ENCODE assay signal across 17 cellular contexts in the genomic region with DNA sequence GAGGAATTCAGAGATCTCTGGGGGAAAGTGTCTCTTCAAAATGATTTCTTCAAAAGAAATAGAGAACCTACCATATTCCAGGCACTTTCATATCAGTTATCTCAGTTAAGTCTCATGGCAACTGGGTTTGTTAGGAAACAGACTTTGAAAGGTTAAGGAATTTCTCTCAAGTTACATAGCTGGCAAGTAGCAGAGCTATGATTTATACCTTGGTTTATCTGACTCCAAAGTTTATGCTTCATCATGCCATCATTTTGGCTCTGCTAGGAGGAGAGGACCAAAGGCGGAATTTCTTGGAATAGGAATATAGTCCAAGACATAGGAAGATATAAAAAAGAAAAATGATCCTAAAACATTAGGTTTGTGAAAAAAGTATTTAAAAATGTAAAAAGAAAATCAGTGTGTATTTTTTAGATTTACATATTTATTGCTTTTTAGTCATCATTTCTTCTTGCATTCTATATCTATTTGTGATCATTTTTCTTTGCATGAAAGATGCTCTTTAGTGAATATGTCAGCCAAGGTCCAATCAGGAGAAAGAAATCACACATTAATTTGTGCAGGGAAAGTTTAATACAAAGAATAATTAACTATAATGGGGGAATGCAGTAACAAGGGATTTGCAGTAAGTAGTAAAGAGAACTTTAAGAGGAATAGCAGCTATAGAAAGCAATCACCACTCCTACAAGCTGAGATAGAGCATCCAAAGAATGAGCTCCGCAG.
A peak's percentile ranks its signal among the peaks of the same experiment; 100 is the strongest.
DNase-seq lines count a peak whose midpoint lies in the region; ATAC-seq and TF ChIP-seq lines count a peak whose summit lies in the region.
"Had no signal": no experiment of that assay in that cellular context is flagged by ENCODE, and none has a peak within 500 bp of the region (broad histone marks: within the 10 kb centered on the region; RNA-seq: fewer than 3 reads in every experiment).

No MANE protein-coding gene starts in this region.

- ATAC-seq in psoas muscle, result peak; percentile 73 to 90 (median 79)
- ATAC-seq: GM12878, GM23338, HCT116, HepG2 had no signal

- H3K79me2 ChIP-seq in GM23248 (ENCODE audit: insufficient read depth), result no peaks in the 10 kb centered on the region

- no peak overlapping the region for H3K4me2 ChIP-seq in GM23248 (ENCODE audit: unreplicated experiment)
- H3K4me2 ChIP-seq: BLaER1, GM23338 had no signal

- H3K4me1 ChIP-seq in muscle layer of colon (ENCODE audit: insufficient read depth, low read length), result peaks cover 46% of the 10 kb centered on the region
- H3K4me1 ChIP-seq in psoas muscle, result peaks cover 8% of the 10 kb centered on the region
- peaks cover 4 to 16% (median 12%) of the 10 kb centered on the region in 3 donors for H3K4me1 ChIP-seq in skeletal muscle tissue (ENCODE audit: control insufficient read depth in 3 of 3, insufficient read depth in 3 of 3, low read length in 3 of 3)
- no peaks in the 10 kb centered on the region for H3K4me1 ChIP-seq in GM23248 (ENCODE audit: insufficient read depth)
- H3K4me1 ChIP-seq: BLaER1 had no signal

- H3K9me3 ChIP-seq in muscle layer of colon (ENCODE audit: low read length) (no peaks in the 10 kb centered on the region), psoas muscle (peaks cover 20% of the 10 kb centered on the region), skeletal muscle tissue (ENCODE audit: control insufficient read depth in 3 of 3, low read length in 3 of 3) (peaks cover 0 to 2% (median 0%) of the 10 kb centered on the region in 3 donors), GM23248 (ENCODE audit: low read depth) (no peaks in the 10 kb centered on the region)

- H3K4me3 ChIP-seq in muscle layer of colon (ENCODE audit: low read depth in 1 of 2, low read length in 2 of 2) (no peak overlapping the region), psoas muscle (no peak overlapping the region), skeletal muscle tissue (ENCODE audit: low read length in 3 of 3) (no peak overlapping the region), GM23248 (no peak overlapping the region)
- H3K4me3 ChIP-seq: BLaER1, GM12878, GM23338 had no signal

- H3K9ac ChIP-seq in muscle layer of colon (ENCODE audit: low read length), result no peak overlapping the region
- no peak overlapping the region for H3K9ac ChIP-seq in skeletal muscle tissue (ENCODE audit: low read depth in 1 of 3, low read length in 3 of 3)
- H3K9ac ChIP-seq in GM23248, result no peak overlapping the region
- H3K9ac ChIP-seq: BLaER1 had no signal

- no peak overlapping the region for H2AFZ ChIP-seq in GM23248
- H2AFZ ChIP-seq: GM23338 had no signal

- intact Hi-C loops in psoas muscle (cut with DNase I), result loop anchor here in 1 of 2 donors (5.0 kb wide), 1 partner anchor 90 kb away; no protein-coding TSS in a partner anchor

- H3K9me2 ChIP-seq in GM23248 (ENCODE audit: insufficient read depth), result no peaks in the 10 kb centered on the region

- H3F3A ChIP-seq in GM23248 (ENCODE audit: insufficient read depth), result no peaks in the 10 kb centered on the region

- no peaks in the 10 kb centered on the region for H4K20me1 ChIP-seq in GM23248 (ENCODE audit: insufficient read depth)
- H4K20me1 ChIP-seq: BLaER1 had no signal

- in situ Hi-C loops in GM23248 (cut with MboI), result no loop called here

- no peaks in the 10 kb centered on the region for H3K27me3 ChIP-seq in muscle layer of colon (ENCODE audit: control insufficient read depth in 1 of 2, insufficient read depth in 2 of 2, low read length in 2 of 2)
- no peaks in the 10 kb centered on the region for H3K27me3 ChIP-seq in psoas muscle (ENCODE audit: insufficient read depth in 3 of 3, low read length in 2 of 3)
- no peaks in the 10 kb centered on the region for H3K27me3 ChIP-seq in skeletal muscle tissue (ENCODE audit: control insufficient read depth in 3 of 3, insufficient read depth in 3 of 3, low read length in 3 of 3)
- H3K27me3 ChIP-seq in GM23248 (replicated peaks; ENCODE audit: insufficient read depth), result peaks cover 21% of the 10 kb centered on the region
- H3K27me3 ChIP-seq: BLaER1 had no signal

- DNase-seq in NCI-H226 (peak; percentile 90), psoas muscle (no peak), GM23248 (no peak), superior temporal gyrus (ENCODE audit: extremely low spot score) (no peak), DMS 273 treated with DMSO at 0.1 percent for 48 hours (lab: John Stamatoyannopoulos, UW) (no peak), NCI-H1694 (lab: John Stamatoyannopoulos, UW) (no peak)
- DNase-seq: 8988T; CD4-positive, alpha-beta memory T cell; DND-41; EL had no signal

- H3K36me3 ChIP-seq in muscle layer of colon (ENCODE audit: insufficient read depth, low read length) (no peaks in the 10 kb centered on the region), psoas muscle (ENCODE audit: insufficient read depth in 1 of 2, low read depth in 1 of 2) (no peaks in the 10 kb centered on the region), skeletal muscle tissue (ENCODE audit: control insufficient read depth in 3 of 3, insufficient read depth in 3 of 3, low read length in 3 of 3) (no peaks in the 10 kb centered on the region), GM23248 (ENCODE audit: low read depth) (no peaks in the 10 kb centered on the region)
- H3K36me3 ChIP-seq: BLaER1 had no signal

- TF ChIP-seq CTCF in psoas muscle (IDR thresholded peaks at IDR 0.05), result no peak

- H3K27ac ChIP-seq in muscle layer of colon (ENCODE audit: low read depth, low read length), result peak overlapping the region; percentile 70
- peak overlapping the region; percentile 53 for H3K27ac ChIP-seq in psoas muscle
- peak overlapping the region; percentile 75 for H3K27ac ChIP-seq in skeletal muscle tissue (ENCODE audit: low read depth, low read length)
- no peak overlapping the region for H3K27ac ChIP-seq in GM23248
- H3K27ac ChIP-seq: BLaER1 had no signal

- 49 to 65% (median 63%) methylated on average over 2 of the region's 2 CpGs for WGBS in psoas muscle, 3 donors
- WGBS in GM23248 (ENCODE audit: low coverage in 1 of 2, low lambda C conversion rate in 2 of 2, missing lambda C conversion rate in 2 of 2), 2 experiments, result 53 to 56% methylated on average over 2 of the region's 2 CpGs
